Comparison of ENCODE assay signal across 25 cellular contexts in the genomic region with DNA sequence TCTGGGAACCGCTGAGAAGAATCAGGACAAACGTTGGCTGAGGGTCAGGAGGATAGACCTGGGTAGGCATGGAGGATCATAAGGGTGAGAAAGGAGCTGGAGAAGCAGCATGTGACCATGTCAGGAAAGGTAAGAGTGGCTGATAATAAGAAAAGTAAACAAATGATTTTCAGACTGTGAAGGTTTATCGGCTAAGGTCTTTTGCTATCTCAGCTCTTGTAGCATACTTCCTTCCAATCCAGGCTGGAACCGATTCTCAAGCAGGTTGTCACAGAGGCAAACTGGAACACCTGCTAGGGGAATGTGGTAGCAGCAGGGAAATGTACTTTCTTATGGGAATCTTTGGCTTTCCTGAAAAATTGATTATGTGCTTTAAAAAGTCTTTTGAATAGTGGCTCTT.
"Had no signal": no experiment of that assay in that cellular context is flagged by ENCODE, and none has a peak within 500 bp of the region (broad histone marks: within the 10 kb centered on the region; RNA-seq: fewer than 3 reads in every experiment).

No MANE protein-coding gene starts in this region.

- H3K9me3 Mint-ChIP-seq: nephron progenitor cell; stimulated activated effector memory CD8-positive, alpha-beta T cell treated with anti-CD3 and anti-CD28 coated beads, Interleukin-12 subunit alpha, Interleukin-12 subunit beta, amount 100 ng/mL, for 72 hours had no signal

- H3K9me3 ChIP-seq: ovary, prostate gland, suprapubic skin, thoracic aorta, upper lobe of right lung had no signal

- H3K4me3 Mint-ChIP-seq: mesothelial cell of epicardium; naive B cell; natural killer cell; nephron progenitor cell; stimulated activated effector memory CD8-positive, alpha-beta T cell treated with anti-CD3 and anti-CD28 coated beads, Interleukin-12 subunit alpha, Interleukin-12 subunit beta, amount 100 ng/mL, for 72 hours; stimulated activated naive CD8-positive, alpha-beta T cell treated with anti-CD3 and anti-CD28 coated beads, Interleukin-15, Interleukin-2, amounts not matched to agents 100 ng/mL and 50 ng/mL, for 24 hours had no signal

- H3K36me3 ChIP-seq: heart right ventricle, left ventricle myocardium inferior, ovary, prostate gland, suprapubic skin, thoracic aorta, tibial artery, upper lobe of right lung had no signal

- H3K4me3 ChIP-seq: heart right ventricle, hepatocyte, left ventricle myocardium inferior, lung, ovary, prostate gland, skin epidermis, suprapubic skin, thoracic aorta, tibial artery, upper lobe of right lung had no signal

- ATAC-seq: heart right ventricle; natural killer cell; right cardiac atrium; sciatic nerve; stimulated activated effector memory CD8-positive, alpha-beta T cell treated with anti-CD3 and anti-CD28 coated beads, Interleukin-12 subunit alpha, Interleukin-12 subunit beta, amount 100 ng/mL, for 72 hours; upper lobe of right lung had no signal

- H3K4me1 ChIP-seq: prostate gland, suprapubic skin, tibial artery, upper lobe of right lung had no signal

- H3K27me3 ChIP-seq: heart right ventricle, hepatocyte, ovary, suprapubic skin, tibial artery, upper lobe of right lung had no signal

- H3K36me3 Mint-ChIP-seq: mesothelial cell of epicardium; naive B cell; natural killer cell; stimulated activated effector memory CD8-positive, alpha-beta T cell treated with anti-CD3 and anti-CD28 coated beads, Interleukin-12 subunit alpha, Interleukin-12 subunit beta, amount 100 ng/mL, for 72 hours had no signal

- H3K4me1 Mint-ChIP-seq: mesothelial cell of epicardium; naive B cell; natural killer cell; nephron progenitor cell; stimulated activated effector memory CD8-positive, alpha-beta T cell treated with anti-CD3 and anti-CD28 coated beads, Interleukin-12 subunit alpha, Interleukin-12 subunit beta, amount 100 ng/mL, for 72 hours had no signal

- H3K27ac ChIP-seq: heart right ventricle, hepatocyte, left ventricle myocardium inferior, ovary, prostate gland, skin epidermis, suprapubic skin, thoracic aorta, tibial artery, upper lobe of right lung had no signal

- H3K27ac Mint-ChIP-seq: mesothelial cell of epicardium; naive B cell; natural killer cell; nephron progenitor cell; stimulated activated effector memory CD8-positive, alpha-beta T cell treated with anti-CD3 and anti-CD28 coated beads, Interleukin-12 subunit alpha, Interleukin-12 subunit beta, amount 100 ng/mL, for 72 hours; stimulated activated naive CD8-positive, alpha-beta T cell treated with anti-CD3 and anti-CD28 coated beads, Interleukin-15, Interleukin-2, amounts not matched to agents 100 ng/mL and 50 ng/mL, for 24 hours had no signal

- H3K27me3 Mint-ChIP-seq: naive B cell; stimulated activated naive CD8-positive, alpha-beta T cell treated with anti-CD3 and anti-CD28 coated beads, Interleukin-15, Interleukin-2, amounts not matched to agents 100 ng/mL and 50 ng/mL, for 24 hours had no signal

- DNase-seq: heart right ventricle; left ventricle myocardium inferior; mesendoderm; naive B cell; natural killer cell; nephron progenitor cell; ovary; posterior cingulate gyrus; retina; right cardiac atrium; stimulated activated CD4-positive, alpha-beta T cell treated with anti-CD3 and anti-CD28 coated beads, Interleukin-4, amount 100 ng/mL, for 24 hours; stimulated activated naive CD4-positive, alpha-beta T cell; tibial artery; trophoblast cell; upper lobe of right lung had no signal
